ENCODE assay signal across 1 cellular context in the genomic region with DNA sequence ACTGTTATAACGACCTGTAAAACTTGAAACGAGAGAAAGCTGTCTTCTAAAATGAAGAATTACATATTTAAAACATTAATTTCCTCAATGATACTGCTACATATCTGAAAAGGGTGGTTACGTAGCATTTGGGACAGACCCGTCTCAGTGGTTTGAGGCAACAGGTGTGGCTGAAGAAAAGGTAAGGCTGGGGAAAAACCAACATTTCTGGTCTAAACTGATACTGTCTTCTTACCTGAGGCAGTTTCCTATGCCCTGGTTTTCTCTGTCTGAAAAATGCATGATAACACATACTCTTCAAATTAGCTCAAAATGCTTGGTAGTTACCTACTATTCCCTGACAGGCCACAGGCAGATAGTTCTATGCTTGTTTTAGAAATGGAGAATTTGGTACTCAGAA.
TF ChIP-seq lines count a peak whose summit lies in the region.

No MANE protein-coding gene starts in this region.

TF ChIP-seq in endothelial cell of umbilical vein, 7 proteins besides CTCF, POLR2A, EP300 and RAD21:
- TF ChIP-seq EZH2 (IDR thresholded peaks at IDR 0.05; ENCODE audit: borderline replicate concordance, low read depth, low read length, severe bottlenecking): no peak
TF ChIP-seq in endothelial cell of umbilical vein: peak in this region for 0.
